In genomic region chr15:66387176-66388056, GRCh38 we compare ENCODE assay signal across 8 cellular contexts. TPM values are rescaled to one million over a fixed set of nuclear protein-coding genes. Genes with fewer than 3 reads are reported as not detected.
DNase-seq lines count a peak whose midpoint lies in the region; ATAC-seq lines count a peak whose summit lies in the region.

No MANE protein-coding gene starts in this region.

- no peak for ATAC-seq in GM21447 (IDR thresholded peaks at IDR 0.05; ENCODE audit: unreplicated experiment)

- no peaks in the 10 kb centered on the region for H3K27me3 ChIP-seq in effector memory CD4-positive, alpha-beta T cell (replicated peaks; ENCODE audit: control insufficient read depth, insufficient read depth, low read length, poor library complexity, severe bottlenecking)

- peaks cover 43% of the 10 kb centered on the region for H3K4me1 ChIP-seq in effector memory CD4-positive, alpha-beta T cell (ENCODE audit: control insufficient read depth, insufficient read depth, low read length, poor library complexity, severe bottlenecking)

- H3K36me3 ChIP-seq in effector memory CD4-positive, alpha-beta T cell (ENCODE audit: control insufficient read depth, insufficient read depth, low read length), result no peaks in the 10 kb centered on the region

- peak overlapping the region; percentile 83 for H3K27ac ChIP-seq in effector memory CD4-positive, alpha-beta T cell (ENCODE audit: insufficient read depth, low read length, poor library complexity, severe bottlenecking)

- peak overlapping the region; percentile 90 for H3K4me3 ChIP-seq in effector memory CD4-positive, alpha-beta T cell (ENCODE audit: insufficient read depth, low read depth, low read length, poor library complexity, severe bottlenecking)

- DNase-seq in GM03348 (ENCODE audit: low spot score) (peak; percentile 82), HCEC 1CT (peak; percentile 76), NCI-H226 (peak; percentile 70), mesenteric fat pad (ENCODE audit: low spot score) (peak; percentile 92)
- DNase-seq in activated CD8-positive, alpha-beta memory T cell treated with anti-CD3 and anti-CD28 coated beads for 4 hours (ENCODE audit: low read depth in 2 of 2), result peak; percentile 55 to 72
- peak; percentile 40 to 59 (median 52) for DNase-seq in effector memory CD4-positive, alpha-beta T cell
- DNase-seq in stimulated activated CD8-positive, alpha-beta memory T cell treated with anti-CD3 and anti-CD28 coated beads, Interleukin-15, amount 100 ng/mL, for 24 hours (ENCODE audit: low read depth), result peak; percentile 52

- no peaks in the 10 kb centered on the region for H3K9me3 ChIP-seq in effector memory CD4-positive, alpha-beta T cell (ENCODE audit: control insufficient read depth, low read length)

RNA-seq across cellular contexts. Expression of gene MAP2K1, which starts 0.7 kb away (rescaled TPM):
- total RNA-seq in mesenteric fat pad, result 75.4 TPM

RNA-seq across cellular contexts. Expression of gene TIPIN, which starts 30.9 kb away (rescaled TPM):
- total RNA-seq in mesenteric fat pad, result 5.3 TPM
